In the genomic region with DNA sequence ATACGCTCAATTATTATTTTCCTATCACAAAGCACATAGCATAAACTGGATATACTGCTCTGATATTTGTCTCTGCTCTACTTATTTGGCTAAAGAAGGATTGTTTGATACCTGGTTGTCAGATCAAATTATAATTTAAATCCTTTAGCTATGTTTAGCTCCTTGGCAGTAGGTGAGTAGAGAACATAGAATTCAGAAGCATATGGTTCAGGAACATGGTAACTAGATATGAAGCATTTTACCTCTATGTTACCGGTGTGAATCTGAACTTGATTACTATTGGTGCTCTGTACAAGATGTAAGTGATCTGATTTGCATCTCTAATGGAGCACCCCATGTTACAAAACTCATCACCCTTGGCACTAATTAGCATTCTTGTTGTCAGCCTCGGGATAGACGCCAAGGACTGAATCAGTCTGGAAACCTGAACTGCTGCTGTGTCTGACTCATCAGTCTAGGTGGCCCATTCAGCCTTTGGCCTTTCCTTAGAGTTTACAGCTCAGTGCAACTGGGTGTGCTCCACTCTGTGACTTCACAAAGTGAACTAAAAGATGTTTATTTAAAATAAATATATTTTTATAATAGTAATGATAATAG, we compare ENCODE assay signal across 1 cellular context.
TF ChIP-seq lines count a peak whose summit lies in the region.

No MANE protein-coding gene starts in this region.

TF ChIP-seq in K562, 482 proteins besides CTCF, POLR2A, EP300 and RAD21 (continued from another document):
- TF ChIP-seq, protein P1, sequence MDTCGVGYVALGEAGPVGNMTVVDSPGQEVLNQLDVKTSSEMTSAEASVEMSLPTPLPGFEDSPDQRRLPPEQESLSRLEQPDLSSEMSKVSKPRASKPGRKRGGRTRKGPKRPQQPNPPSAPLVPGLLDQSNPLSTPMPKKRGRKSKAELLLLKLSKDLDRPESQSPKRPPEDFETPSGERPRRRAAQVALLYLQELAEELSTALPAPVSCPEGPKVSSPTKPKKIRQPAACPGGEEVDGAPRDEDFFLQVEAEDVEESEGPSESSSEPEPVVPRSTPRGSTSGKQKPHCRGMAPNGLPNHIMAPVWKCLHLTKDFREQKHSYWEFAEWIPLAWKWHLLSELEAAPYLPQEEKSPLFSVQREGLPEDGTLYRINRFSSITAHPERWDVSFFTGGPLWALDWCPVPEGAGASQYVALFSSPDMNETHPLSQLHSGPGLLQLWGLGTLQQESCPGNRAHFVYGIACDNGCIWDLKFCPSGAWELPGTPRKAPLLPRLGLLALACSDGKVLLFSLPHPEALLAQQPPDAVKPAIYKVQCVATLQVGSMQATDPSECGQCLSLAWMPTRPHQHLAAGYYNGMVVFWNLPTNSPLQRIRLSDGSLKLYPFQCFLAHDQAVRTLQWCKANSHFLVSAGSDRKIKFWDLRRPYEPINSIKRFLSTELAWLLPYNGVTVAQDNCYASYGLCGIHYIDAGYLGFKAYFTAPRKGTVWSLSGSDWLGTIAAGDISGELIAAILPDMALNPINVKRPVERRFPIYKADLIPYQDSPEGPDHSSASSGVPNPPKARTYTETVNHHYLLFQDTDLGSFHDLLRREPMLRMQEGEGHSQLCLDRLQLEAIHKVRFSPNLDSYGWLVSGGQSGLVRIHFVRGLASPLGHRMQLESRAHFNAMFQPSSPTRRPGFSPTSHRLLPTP (IDR thresholded peaks at IDR 0.05; ENCODE audit: borderline replicate concordance, extremely low read depth, insufficient read length) = no peak
- no peak for TF ChIP-seq CHD2 (IDR thresholded peaks at IDR 0.05; ENCODE audit: low read depth, low read length)
- TF ChIP-seq, protein P2, sequence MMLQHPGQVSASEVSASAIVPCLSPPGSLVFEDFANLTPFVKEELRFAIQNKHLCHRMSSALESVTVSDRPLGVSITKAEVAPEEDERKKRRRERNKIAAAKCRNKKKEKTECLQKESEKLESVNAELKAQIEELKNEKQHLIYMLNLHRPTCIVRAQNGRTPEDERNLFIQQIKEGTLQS (IDR thresholded peaks at IDR 0.05) = peak; percentile 64
- TF ChIP-seq, protein P2 (CRISPR knock-in tag; conservative IDR thresholded peaks at IDR 0.05) = no peak
